7 cellular contexts compared by ENCODE assay signal in the genomic region with DNA sequence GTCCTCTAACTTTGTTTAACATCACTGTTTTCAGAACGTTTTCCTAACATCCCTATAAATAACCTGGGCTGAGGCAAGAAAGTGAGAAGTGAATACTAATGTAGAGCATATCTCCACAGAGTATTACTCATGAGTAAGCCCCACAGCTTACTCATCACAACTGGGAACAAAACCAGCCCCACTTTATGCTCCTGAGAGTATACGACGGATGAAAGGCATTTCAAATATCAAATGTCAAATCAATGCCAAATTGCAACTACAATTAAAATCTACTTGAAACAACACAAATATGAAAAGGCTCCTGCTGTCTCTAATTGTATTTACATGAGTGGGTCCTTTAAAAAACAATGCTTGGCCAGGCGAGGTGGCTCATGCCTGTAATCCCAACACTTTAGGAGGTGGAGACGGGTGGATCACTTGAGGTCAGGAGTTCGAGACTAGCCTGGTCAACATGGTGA. TPM values are rescaled to one million over a fixed set of nuclear protein-coding genes. Genes with fewer than 3 reads are reported as not detected.
DNase-seq lines count a peak whose midpoint lies in the region; ATAC-seq and TF ChIP-seq lines count a peak whose summit lies in the region.

No MANE protein-coding gene starts in this region.

- DNase-seq in HFF-Myc (ENCODE audit: extremely low read depth, low read depth) (peak; percentile 70), PC-3 (peak; percentile 89), fibroblast of peridontal ligament (ENCODE audit: extremely low read depth) (peak; percentile 98), BE2C (no peak), G401 (ENCODE audit: low spot score) (no peak)
- DNase-seq in activated CD4-positive, alpha-beta T cell treated with anti-CD3 and anti-CD28 coated beads, Interleukin-2, amount 50 U/mL, for 48 hours: no peak

- H3K9me3 ChIP-seq in PC-3 (ENCODE audit: low read length) (no peaks in the 10 kb centered on the region), skeletal muscle satellite cell (replicated peaks; ENCODE audit: low read length) (no peaks in the 10 kb centered on the region), BE2C (no peaks in the 10 kb centered on the region)

- CTCF ChIA-PET in PC-3 (lab: Charles Lee): no interaction called here

- no peaks in the 10 kb centered on the region for H3K27me3 ChIP-seq in PC-3 (ENCODE audit: low read length)
- no peaks in the 10 kb centered on the region for H3K27me3 ChIP-seq in skeletal muscle satellite cell (ENCODE audit: control insufficient read depth, insufficient read depth, low read length)
- H3K27me3 ChIP-seq in BE2C: no peaks in the 10 kb centered on the region

- BruUV-seq in PC-3 (replicated peaks; lab: Mats Ljungman, UMichigan): no TSS peak

- peak overlapping the region; percentile 73 for H3K27ac ChIP-seq in PC-3 (ENCODE audit: low read length)

- peak; percentile 72 for ATAC-seq in PC-3

- peaks cover 85% of the 10 kb centered on the region for H3K79me2 ChIP-seq in PC-3 (ENCODE audit: low read length)

- peaks cover 57% of the 10 kb centered on the region for H3K4me1 ChIP-seq in PC-3 (ENCODE audit: insufficient read depth, low read length)
- peaks cover 47% of the 10 kb centered on the region for H3K4me1 ChIP-seq in skeletal muscle satellite cell (ENCODE audit: control insufficient read depth, insufficient read depth, low read length)
- H3K4me1 ChIP-seq in BE2C: peaks cover 12% of the 10 kb centered on the region

- TF ChIP-seq CTCF in HFF-Myc (IDR thresholded peaks at IDR 0.05; ENCODE audit: low read depth, low read length, missing control alignments) (no peak), PC-3 (conservative IDR thresholded peaks at IDR 0.05; ENCODE audit: low read depth, low read length) (no peak), BE2C (IDR thresholded peaks at IDR 0.05; ENCODE audit: low read depth, low read length) (no peak)

- H3K9me2 ChIP-seq in PC-3 (replicated peaks; ENCODE audit: low read length): no peaks in the 10 kb centered on the region

- H2AFZ ChIP-seq in PC-3 (ENCODE audit: low read length): no peak overlapping the region

- POLR2A ChIA-PET in PC-3 (lab: Charles Lee; ENCODE audit: unreplicated experiment): no interaction called here

- H3K4me3 ChIP-seq in HFF-Myc (replicated peaks; ENCODE audit: low read depth, low read length) (no peak overlapping the region), PC-3 (ENCODE audit: low read length) (no peak overlapping the region), skeletal muscle satellite cell (ENCODE audit: low read length) (no peak overlapping the region), BE2C (ENCODE audit: low read depth, low read length) (no peak overlapping the region)

- H3K36me3 ChIP-seq in PC-3 (ENCODE audit: low read depth, low read length): peaks cover 9% of the 10 kb centered on the region
- peaks cover 11% of the 10 kb centered on the region for H3K36me3 ChIP-seq in skeletal muscle satellite cell (ENCODE audit: insufficient read depth, low read length)
- no peaks in the 10 kb centered on the region for H3K36me3 ChIP-seq in BE2C

- H3K4me2 ChIP-seq in PC-3 (ENCODE audit: low read length) (peak overlapping the region; percentile 63), skeletal muscle satellite cell (ENCODE audit: low read length) (peak overlapping the region; percentile 62)

- peaks cover 15% of the 10 kb centered on the region for H3F3A ChIP-seq in PC-3 (ENCODE audit: low read length, unreplicated experiment)

- H3K9ac ChIP-seq in PC-3 (ENCODE audit: low read length) (peak overlapping the region; percentile 24; the same call in 1 of the 2 replicates), skeletal muscle satellite cell (ENCODE audit: low read depth, low read length) (peak overlapping the region; percentile 56)

- in situ Hi-C loops in G401 (cut with HindIII; ENCODE audit: low sequenced_read_pairs): no loop called here

- H4K20me1 ChIP-seq in PC-3 (ENCODE audit: low read length): no peaks in the 10 kb centered on the region

- intact Hi-C loops in PC-3 (cut with micrococcal nuclease): loop anchor here (10.0 kb wide), 1 partner anchor 115 kb away; no protein-coding TSS in a partner anchor

RNA-seq across cellular contexts. Expression of gene SH3RF1, which starts 41.2 kb away (rescaled TPM):
- 20.2 and 21.0 TPM in 2 replicates for total RNA-seq in PC-3 (2014; rRNA removed)
- 14.7 and 16.6 TPM in 2 replicates for total RNA-seq in skeletal muscle satellite cell (2012; rRNA removed)
- 19.2 TPM for polyA plus RNA-seq in BE2C (2012; ENCODE audit: insufficient read depth, insufficient read length, low read depth)
- not detected in 2 replicates for total RNA-seq in G401 (2014; rRNA removed; shearing (Covaris generic))

Comparison
In these comparisons a context has a peak if more than half of its experiments do, and no peak if none do; other contexts are left out.
1. DNase-seq: peak in HFF-Myc (single experiment), PC-3 (single experiment) and fibroblast of peridontal ligament (single experiment); none in BE2C (single experiment), G401 (single experiment) and activated CD4-positive, alpha-beta T cell treated with anti-CD3 and anti-CD28 coated beads, Interleukin-2, amount 50 U/mL, for 48 hours (0 of 2).
2. RNA of gene SH3RF1, which starts 41.2 kb away (total RNA-seq): 20.2 to 21.0 TPM in PC-3; not detected in G401; every median in the first group is over 10 times any median in the second.